Comparison of ENCODE assay signal across 26 cellular contexts in genomic region chr18:11219571-11219970, GRCh38.
"Had no signal": no experiment of that assay in that cellular context is flagged by ENCODE, and none has a peak within 500 bp of the region (broad histone marks: within the 10 kb centered on the region; RNA-seq: fewer than 3 reads in every experiment).

No MANE protein-coding gene starts in this region.

- H3K27ac ChIP-seq: adrenal gland, breast epithelium, cardiac muscle cell, coronary artery, dorsolateral prefrontal cortex, WERI-Rb-1 had no signal

- H3K36me3 ChIP-seq: adrenal gland, breast epithelium, cardiac muscle cell, WERI-Rb-1 had no signal

- H3K27me3 ChIP-seq: adrenal gland, breast epithelium, cardiac muscle cell had no signal

- H3K9me3 ChIP-seq: adrenal gland, breast epithelium had no signal

- H3K4me3 ChIP-seq: adrenal gland, breast epithelium, cardiac muscle cell, coronary artery, dorsolateral prefrontal cortex had no signal

- H3K4me1 ChIP-seq: adrenal gland, breast epithelium had no signal

- DNase-seq: activated B cell treated with CpG ODN at 0.5 μM for 24 hours; activated CD4-positive, alpha-beta T cell treated with anti-CD3 and anti-CD28 coated beads for 48 hours; activated CD4-positive, alpha-beta T cell treated with anti-CD3 and anti-CD28 coated beads, Interleukin-2, amount 50 U/mL, for 1 hour; activated CD4-positive, alpha-beta T cell treated with anti-CD3 and anti-CD28 coated beads, Interleukin-2, amount 50 U/mL, for 48 hours; activated CD8-positive, alpha-beta memory T cell treated with anti-CD3 and anti-CD28 coated beads for 24 hours; activated CD8-positive, alpha-beta T cell treated with anti-CD3 and anti-CD28 coated beads for 36 hours; activated effector memory CD4-positive, alpha-beta T cell treated with Interleukin-2 at 50 U/mL for 16 hours; activated gamma-delta T cell treated with Interleukin-2 at 50 U/mL for 16 hours; activated naive CD4-positive, alpha-beta T cell treated with anti-CD3 and anti-CD28 coated beads, Interleukin-2, amount 50 U/mL, for 16 hours; activated naive CD4-positive, alpha-beta T cell treated with Interleukin-2 at 50 U/mL for 16 hours; activated T-cell treated with anti-CD3 and anti-CD28 coated beads, Interleukin-2, amount 50 U/mL, for 4 hours; adrenal gland; amygdala; aorta; central memory CD4-positive, alpha-beta T cell; dorsolateral prefrontal cortex; effector memory CD4-positive, alpha-beta T cell; endodermal cell; head of caudate nucleus; T-helper 1 cell; T-helper 17 cell; T1000; WERI-Rb-1 had no signal
